Comparison of ENCODE assay signal across 8 cellular contexts in the genomic region with DNA sequence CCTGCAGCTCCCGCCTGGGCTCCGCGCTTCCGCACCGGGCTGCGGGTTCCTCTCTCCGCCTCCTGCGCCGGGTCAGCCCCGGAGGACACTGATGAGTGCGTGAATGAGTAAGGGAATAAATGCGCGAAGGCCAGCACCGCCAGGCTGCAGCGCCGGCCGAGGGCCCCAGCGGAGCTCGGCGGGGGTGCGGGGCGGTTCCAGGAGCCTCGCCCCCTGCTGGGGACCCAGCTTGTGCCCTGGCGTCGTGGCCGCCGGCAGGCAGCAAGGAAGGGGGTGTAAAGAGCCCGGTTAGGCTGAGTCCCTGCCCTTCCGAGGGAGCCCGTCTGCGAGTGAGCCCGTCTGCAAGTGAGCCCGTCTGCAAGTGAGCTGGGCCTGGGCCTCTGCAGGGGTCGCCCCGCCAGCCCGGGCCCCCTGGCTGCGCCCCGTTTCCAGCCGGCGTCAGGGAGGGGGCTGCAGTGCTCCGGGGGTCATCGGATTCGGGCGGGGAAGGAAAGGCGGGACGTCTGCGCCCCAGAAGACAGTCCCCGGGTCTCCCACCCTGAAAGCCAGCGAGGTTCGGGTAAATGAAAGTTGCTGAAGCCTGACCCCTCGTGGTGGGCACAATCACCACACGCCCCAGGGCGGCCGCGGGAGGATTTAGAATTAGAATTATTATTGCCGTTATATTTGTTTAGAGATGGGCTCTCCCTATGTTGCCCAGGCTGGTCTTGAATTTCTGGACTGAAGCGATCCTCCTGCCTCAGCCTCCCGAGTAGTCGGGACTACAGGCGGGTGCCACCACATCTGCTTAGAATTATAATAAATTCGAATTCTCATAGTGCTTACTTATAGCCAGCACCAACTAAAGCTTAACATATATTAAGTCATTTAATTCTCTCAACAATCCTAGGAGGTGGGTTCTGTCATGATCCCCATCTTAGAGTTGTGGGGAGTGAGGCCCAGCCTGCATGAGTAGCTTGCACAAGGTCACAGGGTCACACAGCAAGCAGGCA. TPM values are rescaled to one million over a fixed set of nuclear protein-coding genes. Genes with fewer than 3 reads are reported as not detected.
DNase-seq lines count a peak whose midpoint lies in the region; ATAC-seq and TF ChIP-seq lines count a peak whose summit lies in the region.

No MANE protein-coding gene starts in this region.

- H3K27me3 Mint-ChIP-seq in activated CD8-positive, alpha-beta T cell treated with anti-CD3 and anti-CD28 coated beads, Interleukin-2, amount 10 ng/mL, durations not matched to agents 7 days and 5 days (ENCODE audit: low read depth) = peaks cover 6% of the 10 kb centered on the region

- DNase-seq in HEK293T (ENCODE audit: extremely low spot score) (peak; percentile 76), NCI-H345 (lab: John Stamatoyannopoulos, UW) (peak; percentile 45), medulla oblongata (ENCODE audit: extremely low spot score) (peak; percentile 72)
- DNase-seq in activated CD8-positive, alpha-beta T cell treated with anti-CD3 and anti-CD28 coated beads, Interleukin-2, amount 10 ng/mL, durations not matched to agents 7 days and 5 days = peak; percentile 86
- peak; percentile 62 for DNase-seq in effector CD8-positive, alpha-beta T cell (lab: John Stamatoyannopoulos, UW)
- peak; percentile 67 for DNase-seq in stimulated activated CD8-positive, alpha-beta memory T cell treated with anti-CD3 and anti-CD28 coated beads, Interleukin-12 subunit alpha, Interleukin-12 subunit beta, amount 100 ng/mL, for 1 hour (ENCODE audit: low read depth)

- peak overlapping the region; percentile 64 for H3K27ac Mint-ChIP-seq in activated CD8-positive, alpha-beta T cell treated with anti-CD3 and anti-CD28 coated beads, Interleukin-2, amount 10 ng/mL, durations not matched to agents 7 days and 5 days

- no peaks in the 10 kb centered on the region for H3F3A ChIP-seq in DOHH2 (ENCODE audit: control insufficient read depth, insufficient read depth)

- no peaks in the 10 kb centered on the region for H3K9me3 Mint-ChIP-seq in activated CD8-positive, alpha-beta T cell treated with anti-CD3 and anti-CD28 coated beads, Interleukin-2, amount 10 ng/mL, durations not matched to agents 7 days and 5 days (ENCODE audit: insufficient read depth)

- peak; percentile 94 for ATAC-seq in activated CD8-positive, alpha-beta T cell treated with anti-CD3 and anti-CD28 coated beads, Interleukin-2, amount 10 ng/mL, durations not matched to agents 7 days and 5 days
- no peak for ATAC-seq in HG03095 (IDR thresholded peaks at IDR 0.05; ENCODE audit: unreplicated experiment)

- TF ChIP-seq CTCF in DOHH2 (IDR thresholded peaks at IDR 0.05; ENCODE audit: low read depth, low read length, poor library complexity, severe bottlenecking) = peak; percentile 64

- no peaks in the 10 kb centered on the region for H3K36me3 Mint-ChIP-seq in activated CD8-positive, alpha-beta T cell treated with anti-CD3 and anti-CD28 coated beads, Interleukin-2, amount 10 ng/mL, durations not matched to agents 7 days and 5 days (ENCODE audit: low read depth)

- peak overlapping the region; percentile 59 for H3K4me3 Mint-ChIP-seq in activated CD8-positive, alpha-beta T cell treated with anti-CD3 and anti-CD28 coated beads, Interleukin-2, amount 10 ng/mL, durations not matched to agents 7 days and 5 days

- peaks cover 4% of the 10 kb centered on the region for H3K4me1 ChIP-seq in DOHH2 (ENCODE audit: control insufficient read depth, low read length)

- H3K27me3 ChIP-seq in DOHH2 (ENCODE audit: control insufficient read depth, low read length) = peaks cover 16% of the 10 kb centered on the region; the same call in 1 of the 2 replicates

- H3K4me3 ChIP-seq in DOHH2 (ENCODE audit: low read length) = no peak overlapping the region

- no peak overlapping the region for H3K27ac ChIP-seq in DOHH2 (ENCODE audit: low read depth, low read length)

- no peaks in the 10 kb centered on the region for H3K79me2 ChIP-seq in DOHH2 (ENCODE audit: control insufficient read depth, low read length)

- CTCF ChIA-PET in HEK293T (lab: Yijun Ruan, JAX) = interaction anchor here (0.6 to 2.0 kb wide), 8 partner anchors 11 to 86 kb away, joined by 3 to 7 read pairs (median 3); no protein-coding TSS in a partner anchor
- CTCF ChIA-PET in activated CD8-positive, alpha-beta T cell treated with anti-CD3 and anti-CD28 coated beads, Interleukin-2, amount 10 ng/mL, durations not matched to agents 7 days and 5 days (lab: Charles Lee) = interaction anchor here (0.6 to 6.1 kb wide), 52 partner anchors 9 to 320 kb away, joined by 3 to 193 read pairs (median 4); a partner anchor contains a TSS

- no peaks in the 10 kb centered on the region for H3K9me3 ChIP-seq in DOHH2 (ENCODE audit: control insufficient read depth, insufficient read depth, low read length)

- no peaks in the 10 kb centered on the region for H3K9me2 ChIP-seq in DOHH2 (replicated peaks; ENCODE audit: control insufficient read depth, low read length)

- no peaks in the 10 kb centered on the region for H3K36me3 ChIP-seq in DOHH2 (ENCODE audit: control insufficient read depth, low read length)

- no peak overlapping the region for H3K4me2 ChIP-seq in DOHH2 (ENCODE audit: low read length)

- POLR2A ChIA-PET in HEK293T (lab: Yijun Ruan, JAX) = interaction anchor here (1.2 kb wide), 1 partner anchor 22 kb away, joined by 4 read pairs; no protein-coding TSS in a partner anchor
- POLR2A ChIA-PET in activated CD8-positive, alpha-beta T cell treated with anti-CD3 and anti-CD28 coated beads, Interleukin-2, amount 10 ng/mL, durations not matched to agents 7 days and 5 days (lab: Charles Lee) = interaction anchor here (0.7 to 2.5 kb wide), 4 partner anchors 11 to 97 kb away, joined by 3 to 9 read pairs (median 6); no protein-coding TSS in a partner anchor

- H4K20me1 ChIP-seq in DOHH2 (ENCODE audit: control insufficient read depth, insufficient read depth, low read depth, low read length) = no peaks in the 10 kb centered on the region

- H3K4me1 Mint-ChIP-seq in activated CD8-positive, alpha-beta T cell treated with anti-CD3 and anti-CD28 coated beads, Interleukin-2, amount 10 ng/mL, durations not matched to agents 7 days and 5 days (ENCODE audit: low read depth) = peaks cover 13% of the 10 kb centered on the region

TF ChIP-seq in HEK293T, 16 proteins besides CTCF, POLR2A, EP300 and RAD21:
- TF ChIP-seq, protein P1, sequence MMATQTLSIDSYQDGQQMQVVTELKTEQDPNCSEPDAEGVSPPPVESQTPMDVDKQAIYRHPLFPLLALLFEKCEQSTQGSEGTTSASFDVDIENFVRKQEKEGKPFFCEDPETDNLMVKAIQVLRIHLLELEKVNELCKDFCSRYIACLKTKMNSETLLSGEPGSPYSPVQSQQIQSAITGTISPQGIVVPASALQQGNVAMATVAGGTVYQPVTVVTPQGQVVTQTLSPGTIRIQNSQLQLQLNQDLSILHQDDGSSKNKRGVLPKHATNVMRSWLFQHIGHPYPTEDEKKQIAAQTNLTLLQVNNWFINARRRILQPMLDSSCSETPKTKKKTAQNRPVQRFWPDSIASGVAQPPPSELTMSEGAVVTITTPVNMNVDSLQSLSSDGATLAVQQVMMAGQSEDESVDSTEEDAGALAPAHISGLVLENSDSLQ (IDR thresholded peaks at IDR 0.05) = no peak
- TF ChIP-seq LEF1 (IDR thresholded peaks at IDR 0.05; ENCODE audit: borderline replicate concordance) = no peak
- TF ChIP-seq FOXK2 (IDR thresholded peaks at IDR 0.05) = no peak
- no peak for TF ChIP-seq CTBP1 (IDR thresholded peaks at IDR 0.05; ENCODE audit: borderline replicate concordance)
- TF ChIP-seq ARNT (IDR thresholded peaks at IDR 0.05) = no peak
- no peak for TF ChIP-seq SP1 (IDR thresholded peaks at IDR 0.05)

RNA-seq across cellular contexts. Expression of a gene that starts 8.6 kb away (rescaled TPM):
- total RNA-seq in activated CD8-positive, alpha-beta T cell treated with anti-CD3 and anti-CD28 coated beads, Interleukin-2, amount 10 ng/mL, durations not matched to agents 7 days and 5 days = under 1 TPM; 0.34 to 0.50 TPM

RNA-seq across cellular contexts. Expression of a gene that starts 38.7 kb away (rescaled TPM):
- under 1 TPM; 0.26 to 0.32 TPM for total RNA-seq in activated CD8-positive, alpha-beta T cell treated with anti-CD3 and anti-CD28 coated beads, Interleukin-2, amount 10 ng/mL, durations not matched to agents 7 days and 5 days
